ENCODE assay signal across 26 cellular contexts in genomic region chr6:102015431-102015830, GRCh38.
"Had no signal": no experiment of that assay in that cellular context is flagged by ENCODE, and none has a peak within 500 bp of the region (broad histone marks: within the 10 kb centered on the region; RNA-seq: fewer than 3 reads in every experiment).

No MANE protein-coding gene starts in this region.

- FAIRE-seq: colon had no signal

- H3K27ac ChIP-seq: dorsolateral prefrontal cortex, gastrocnemius medialis, heart left ventricle, hepatocyte, left lung, parathyroid adenoma, prostate gland, right atrium auricular region, suprapubic skin, transverse colon, vagina had no signal

- H3K27me3 Mint-ChIP-seq: naive B cell; natural killer cell treated with Interleukin-12 subunit alpha and Interleukin-12 subunit beta and Interleukin-15 and Interleukin-18, amount 100 ng/mL, for 72 hours; stimulated activated naive B cell treated with anti-CD40 and anti-IgM and Interleukin-4, amounts not matched to agents 10 μg/mL and 1 μg/mL and 100 μg/mL, for 72 hours; stimulated activated naive CD8-positive, alpha-beta T cell treated with anti-CD3 and anti-CD28 coated beads, Interleukin-15, Interleukin-2, amounts not matched to agents 100 ng/mL and 50 ng/mL, for 24 hours had no signal

- DNase-seq: dorsolateral prefrontal cortex; effector CD4-positive, alpha-beta T cell; foreskin fibroblast; gastrocnemius medialis; left cardiac atrium; left lung; mesenchymal stem cell; naive B cell; stimulated activated CD4-positive, alpha-beta T cell treated with anti-CD3 and anti-CD28 coated beads, Interleukin-15, amount 100 ng/mL, for 24 hours; stimulated activated CD4-positive, alpha-beta T cell treated with anti-CD3 and anti-CD28 coated beads, Interleukin-2, amount 100 ng/mL, for 48 hours; stimulated activated naive B cell treated with anti-CD40 and anti-IgM and Interleukin-4, amounts not matched to agents 10 μg/mL and 1 μg/mL and 100 μg/mL, for 72 hours; transverse colon had no signal

- H3K4me3 ChIP-seq: dorsolateral prefrontal cortex, gastrocnemius medialis, heart left ventricle, hepatocyte, left lung, mucosa of descending colon, prostate gland, right atrium auricular region, suprapubic skin, transverse colon, vagina had no signal

- H3K4me1 ChIP-seq: gastrocnemius medialis, heart left ventricle, left lung, parathyroid adenoma, prostate gland, right atrium auricular region, suprapubic skin, transverse colon, vagina had no signal

- H3K36me3 Mint-ChIP-seq: naive B cell; natural killer cell treated with Interleukin-12 subunit alpha and Interleukin-12 subunit beta and Interleukin-15 and Interleukin-18, amount 100 ng/mL, for 72 hours; stimulated activated naive B cell treated with anti-CD40 and anti-IgM and Interleukin-4, amounts not matched to agents 10 μg/mL and 1 μg/mL and 100 μg/mL, for 72 hours had no signal

- H3K79me2 ChIP-seq: hepatocyte, parathyroid adenoma had no signal

- ATAC-seq: gastrocnemius medialis; heart left ventricle; left cardiac atrium; left lung; mucosa of descending colon; natural killer cell treated with Interleukin-12 subunit alpha and Interleukin-12 subunit beta and Interleukin-15 and Interleukin-18, amount 100 ng/mL, for 72 hours; sciatic nerve; stimulated activated naive B cell treated with anti-CD40 and anti-IgM and Interleukin-4, amounts not matched to agents 10 μg/mL and 1 μg/mL and 100 μg/mL, for 72 hours had no signal

- H2AFZ ChIP-seq: hepatocyte, parathyroid adenoma had no signal

- H3K27ac Mint-ChIP-seq: mesothelial cell of epicardium; naive B cell; natural killer cell treated with Interleukin-12 subunit alpha and Interleukin-12 subunit beta and Interleukin-15 and Interleukin-18, amount 100 ng/mL, for 72 hours; stimulated activated naive B cell treated with anti-CD40 and anti-IgM and Interleukin-4, amounts not matched to agents 10 μg/mL and 1 μg/mL and 100 μg/mL, for 72 hours; stimulated activated naive CD8-positive, alpha-beta T cell treated with anti-CD3 and anti-CD28 coated beads, Interleukin-15, Interleukin-2, amounts not matched to agents 100 ng/mL and 50 ng/mL, for 24 hours had no signal

- H3K4me3 Mint-ChIP-seq: mesothelial cell of epicardium; naive B cell; natural killer cell treated with Interleukin-12 subunit alpha and Interleukin-12 subunit beta and Interleukin-15 and Interleukin-18, amount 100 ng/mL, for 72 hours; neural crest cell; stimulated activated naive B cell treated with anti-CD40 and anti-IgM and Interleukin-4, amounts not matched to agents 10 μg/mL and 1 μg/mL and 100 μg/mL, for 72 hours; stimulated activated naive CD8-positive, alpha-beta T cell treated with anti-CD3 and anti-CD28 coated beads, Interleukin-15, Interleukin-2, amounts not matched to agents 100 ng/mL and 50 ng/mL, for 24 hours had no signal

- H3K36me3 ChIP-seq: gastrocnemius medialis, heart left ventricle, left lung, prostate gland, right atrium auricular region, suprapubic skin, transverse colon, vagina had no signal

- H3K27me3 ChIP-seq: dorsolateral prefrontal cortex, gastrocnemius medialis, heart left ventricle, hepatocyte, left lung, right atrium auricular region, suprapubic skin, transverse colon, vagina had no signal

- H3K4me1 Mint-ChIP-seq: mesothelial cell of epicardium; naive B cell; neural crest cell; stimulated activated naive B cell treated with anti-CD40 and anti-IgM and Interleukin-4, amounts not matched to agents 10 μg/mL and 1 μg/mL and 100 μg/mL, for 72 hours had no signal

- H3K9me3 ChIP-seq: gastrocnemius medialis, mucosa of descending colon, prostate gland, right atrium auricular region, suprapubic skin, transverse colon, vagina had no signal

- H3K4me2 ChIP-seq: hepatocyte had no signal

- H3K9ac ChIP-seq: parathyroid adenoma had no signal
